In the genomic region with DNA sequence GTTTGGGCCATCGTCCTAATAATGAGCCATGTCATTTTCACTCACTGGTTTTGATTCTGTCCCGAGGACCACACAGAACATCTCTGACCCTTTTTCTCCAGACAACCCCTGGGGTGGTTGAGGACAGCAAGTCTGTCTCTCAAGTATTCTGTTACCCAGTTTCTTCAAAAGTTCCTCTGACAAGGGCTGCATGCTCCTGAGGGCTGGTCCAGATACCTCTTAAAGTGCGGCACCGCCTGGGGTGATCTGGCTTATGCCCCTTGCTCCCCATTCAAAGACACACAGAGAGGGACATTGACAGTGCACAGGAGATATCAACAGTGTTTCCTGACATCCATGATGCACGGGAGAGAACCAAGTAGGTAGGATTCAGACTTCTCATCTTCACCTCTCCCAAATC, we compare ENCODE assay signal across 21 cellular contexts.
DNase-seq lines count a peak whose midpoint lies in the region; ATAC-seq and TF ChIP-seq lines count a peak whose summit lies in the region.
"Had no signal": no experiment of that assay in that cellular context is flagged by ENCODE, and none has a peak within 500 bp of the region (broad histone marks: within the 10 kb centered on the region; RNA-seq: fewer than 3 reads in every experiment).

No MANE protein-coding gene starts in this region.

- ATAC-seq in upper lobe of left lung (ENCODE audit: low FRiP score in 2 of 2): no peak
- no peak for ATAC-seq in GM19035 (IDR thresholded peaks at IDR 0.05; ENCODE audit: unreplicated experiment)
- ATAC-seq in CD8-positive, alpha-beta T cell: no peak

- no peak overlapping the region for H3K9ac ChIP-seq in endodermal cell (ENCODE audit: extremely low read depth, low read length, poor library complexity, severe bottlenecking)
- H3K9ac ChIP-seq: BLaER1, KMS-11 had no signal

- H3K4me3 ChIP-seq in endodermal cell (ENCODE audit: low read length): no peak overlapping the region
- no peak overlapping the region for H3K4me3 ChIP-seq in upper lobe of left lung
- no peak overlapping the region for H3K4me3 ChIP-seq in CD8-positive, alpha-beta T cell (ENCODE audit: low read depth, low read length)
- H3K4me3 ChIP-seq: BLaER1, PC-9 had no signal

- H3K36me3 ChIP-seq in endodermal cell (ENCODE audit: control insufficient read depth, insufficient read depth, low read length) (no peaks in the 10 kb centered on the region), upper lobe of left lung (no peaks in the 10 kb centered on the region)
- no peaks in the 10 kb centered on the region for H3K36me3 ChIP-seq in CD8-positive, alpha-beta T cell (ENCODE audit: insufficient read depth, low read length)
- H3K36me3 ChIP-seq: BLaER1 had no signal

- peaks cover 45% of the 10 kb centered on the region for H3K4me1 Mint-ChIP-seq in activated T-cell treated with anti-CD3 and anti-CD28 coated beads, Interleukin-2, amount 50 U/mL, for 24 hours (ENCODE audit: low read depth)
- H3K4me1 Mint-ChIP-seq in endodermal cell (peaks cover 4% of the 10 kb centered on the region), osteocyte (ENCODE audit: unreplicated experiment) (peaks cover 8% of the 10 kb centered on the region)
- peaks cover 8% of the 10 kb centered on the region for H3K4me1 Mint-ChIP-seq in CD8-positive, alpha-beta T cell (ENCODE audit: low read depth)

- no peak for DNase-seq in activated T-cell treated with anti-CD3 and anti-CD28 coated beads, Interleukin-2, amount 50 U/mL, for 24 hours
- DNase-seq in activated T-cell treated with anti-CD3 and anti-CD28 coated beads, Interleukin-2, amount 50 U/mL, for 1 hour: no peak
- peak; percentile 26 for DNase-seq in endodermal cell
- DNase-seq in osteocyte (ENCODE audit: extremely low spot score, unreplicated experiment): peak; percentile 64
- no peak for DNase-seq in upper lobe of left lung
- no peak for DNase-seq in CD8-positive, alpha-beta T cell
- no peak for DNase-seq in activated CD4-positive, alpha-beta T cell treated with anti-CD3 and anti-CD28 coated beads for 1 hour
- DNase-seq: ACHN; CD4-positive, alpha-beta T cell; NCI-H1092 treated with DMSO at 0.1 percent for 48 hours; NCI-H1436 treated with DMSO at 0.1 percent for 48 hours; NCI-H1930; NCI-H510A treated with DMSO at 0.1 percent for 48 hours; NCI-H748 treated with DMSO at 0.1 percent for 48 hours; PC-9; RPMI8226; SHP77 had no signal

- no peak overlapping the region for H3K27ac ChIP-seq in endodermal cell (ENCODE audit: low read depth, low read length)
- peak overlapping the region in 3 of 4 donors; percentile 40 to 75 (median 61) for H3K27ac ChIP-seq in upper lobe of left lung
- no peak overlapping the region for H3K27ac ChIP-seq in CD8-positive, alpha-beta T cell (ENCODE audit: low read depth, low read length)
- H3K27ac ChIP-seq: 22Rv1, BLaER1, KMS-11, PC-9 had no signal

- no peaks in the 10 kb centered on the region for H3K27me3 Mint-ChIP-seq in activated T-cell treated with anti-CD3 and anti-CD28 coated beads, Interleukin-2, amount 50 U/mL, for 24 hours
- no peaks in the 10 kb centered on the region for H3K27me3 Mint-ChIP-seq in endodermal cell (ENCODE audit: insufficient read depth)
- no peaks in the 10 kb centered on the region for H3K27me3 Mint-ChIP-seq in osteocyte (ENCODE audit: unreplicated experiment)
- no peaks in the 10 kb centered on the region for H3K27me3 Mint-ChIP-seq in CD8-positive, alpha-beta T cell (ENCODE audit: low read depth)
- H3K27me3 Mint-ChIP-seq: CD4-positive, alpha-beta T cell had no signal

- H3K27me3 ChIP-seq in endodermal cell (ENCODE audit: control insufficient read depth, insufficient read depth, low read length, poor library complexity, severe bottlenecking) (no peaks in the 10 kb centered on the region), upper lobe of left lung (no peaks in the 10 kb centered on the region)
- H3K27me3 ChIP-seq in CD8-positive, alpha-beta T cell (ENCODE audit: insufficient read depth, low read length): no peaks in the 10 kb centered on the region
- H3K27me3 ChIP-seq: BLaER1 had no signal

- H3K4me3 Mint-ChIP-seq in activated T-cell treated with anti-CD3 and anti-CD28 coated beads, Interleukin-2, amount 50 U/mL, for 24 hours: no peak overlapping the region
- no peak overlapping the region for H3K4me3 Mint-ChIP-seq in endodermal cell
- no peak overlapping the region for H3K4me3 Mint-ChIP-seq in osteocyte (ENCODE audit: unreplicated experiment)
- H3K4me3 Mint-ChIP-seq in CD8-positive, alpha-beta T cell: no peak overlapping the region
- H3K4me3 Mint-ChIP-seq: CD4-positive, alpha-beta T cell had no signal

- peak overlapping the region; percentile 59 for H3K27ac Mint-ChIP-seq in activated T-cell treated with anti-CD3 and anti-CD28 coated beads, Interleukin-2, amount 50 U/mL, for 24 hours
- H3K27ac Mint-ChIP-seq in endodermal cell (no peak overlapping the region), osteocyte (ENCODE audit: unreplicated experiment) (no peak overlapping the region)
- H3K27ac Mint-ChIP-seq in CD8-positive, alpha-beta T cell: no peak overlapping the region
- H3K27ac Mint-ChIP-seq: CD4-positive, alpha-beta T cell had no signal

- no peaks in the 10 kb centered on the region for H3K9me3 ChIP-seq in endodermal cell (ENCODE audit: control insufficient read depth, low read length)
- H3K9me3 ChIP-seq in upper lobe of left lung: no peaks in the 10 kb centered on the region
- no peaks in the 10 kb centered on the region for H3K9me3 ChIP-seq in CD8-positive, alpha-beta T cell (ENCODE audit: low read length)
- H3K9me3 ChIP-seq: BLaER1 had no signal

- intact Hi-C loops in CD8-positive, alpha-beta T cell (cut with DNase I, micrococcal nuclease): no loop called here

- no peak for TF ChIP-seq EP300 in upper lobe of left lung (IDR thresholded peaks at IDR 0.05)

- CTCF ChIA-PET in CD8-positive, alpha-beta T cell (lab: Charles Lee): no interaction called here

- WGBS in endodermal cell (ENCODE audit: insufficient coverage in 1 of 2, insufficient read length in 1 of 2), 2 experiments: 81 to 85% methylated on average over 4 to 5 of the region's 5 CpGs
- 67 to 94% methylated on average over 5 of the region's 5 CpGs for WGBS in upper lobe of left lung, 2 donors

- H3K4me1 ChIP-seq in endodermal cell (ENCODE audit: control insufficient read depth, insufficient read depth, low read length) (no peaks in the 10 kb centered on the region), upper lobe of left lung (peaks cover 21 to 36% (median 28%) of the 10 kb centered on the region in 4 donors)
- no peaks in the 10 kb centered on the region for H3K4me1 ChIP-seq in CD8-positive, alpha-beta T cell (ENCODE audit: insufficient read depth, low read length)

- peaks cover 96% of the 10 kb centered on the region for H3K36me3 Mint-ChIP-seq in activated T-cell treated with anti-CD3 and anti-CD28 coated beads, Interleukin-2, amount 50 U/mL, for 24 hours (ENCODE audit: low read depth)
- no peaks in the 10 kb centered on the region for H3K36me3 Mint-ChIP-seq in endodermal cell (ENCODE audit: low read depth)
- peaks cover 2% of the 10 kb centered on the region for H3K36me3 Mint-ChIP-seq in osteocyte (ENCODE audit: unreplicated experiment)
- no peaks in the 10 kb centered on the region for H3K36me3 Mint-ChIP-seq in CD8-positive, alpha-beta T cell

- POLR2A ChIA-PET in CD8-positive, alpha-beta T cell (lab: Charles Lee): no interaction called here

- TF ChIP-seq CTCF in endodermal cell (conservative IDR thresholded peaks at IDR 0.05) (no peak), osteocyte (IDR thresholded peaks at IDR 0.05) (no peak), upper lobe of left lung (IDR thresholded peaks at IDR 0.05) (no peak)
- TF ChIP-seq CTCF in CD8-positive, alpha-beta T cell (IDR thresholded peaks at IDR 0.05): no peak

- no peak for TF ChIP-seq POLR2A in upper lobe of left lung (IDR thresholded peaks at IDR 0.05)

- no peaks in the 10 kb centered on the region for H3K9me3 Mint-ChIP-seq in activated T-cell treated with anti-CD3 and anti-CD28 coated beads, Interleukin-2, amount 50 U/mL, for 24 hours
- no peaks in the 10 kb centered on the region for H3K9me3 Mint-ChIP-seq in endodermal cell
- no peaks in the 10 kb centered on the region for H3K9me3 Mint-ChIP-seq in osteocyte (ENCODE audit: unreplicated experiment)
- no peaks in the 10 kb centered on the region for H3K9me3 Mint-ChIP-seq in CD8-positive, alpha-beta T cell
- H3K9me3 Mint-ChIP-seq: CD4-positive, alpha-beta T cell had no signal

Comparison
In these comparisons a context has a peak if more than half of its experiments do, and no peak if none do; other contexts are left out.
1. DNase-seq: peak in endodermal cell (single experiment) and osteocyte (single experiment); none in activated T-cell treated with anti-CD3 and anti-CD28 coated beads, Interleukin-2, amount 50 U/mL, for 24 hours (single experiment), activated T-cell treated with anti-CD3 and anti-CD28 coated beads, Interleukin-2, amount 50 U/mL, for 1 hour (single experiment), upper lobe of left lung (0 of 2), CD8-positive, alpha-beta T cell (0 of 7) and activated CD4-positive, alpha-beta T cell treated with anti-CD3 and anti-CD28 coated beads for 1 hour (single experiment).
2. H3K27ac ChIP-seq: peak in upper lobe of left lung (3 of 4); none in endodermal cell (single experiment) and CD8-positive, alpha-beta T cell (single experiment).